ENCODE assay signal across 12 cellular contexts in the genomic region with DNA sequence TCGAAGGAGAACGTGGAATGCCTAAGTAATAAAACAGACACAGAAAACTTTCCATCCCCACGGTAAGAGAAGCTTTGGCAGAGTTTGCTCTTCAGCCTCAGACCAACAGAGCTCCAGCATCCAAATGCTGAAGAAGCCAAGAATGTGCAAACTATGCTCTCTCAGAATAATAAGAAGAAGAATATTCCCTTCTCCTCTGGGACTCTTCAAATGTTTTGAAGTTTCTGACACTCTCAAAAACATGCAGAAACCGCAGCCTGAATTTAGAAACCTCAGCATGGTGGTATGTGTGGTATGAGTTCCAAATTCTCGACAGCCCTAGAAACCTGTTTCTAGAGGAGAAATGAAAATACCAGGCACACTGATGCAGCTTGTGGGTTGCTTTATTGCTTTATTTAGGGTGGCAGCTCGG.
A peak's percentile ranks its signal among the peaks of the same experiment; 100 is the strongest.
DNase-seq lines count a peak whose midpoint lies in the region; ATAC-seq and TF ChIP-seq lines count a peak whose summit lies in the region.
"Had no signal": no experiment of that assay in that cellular context is flagged by ENCODE, and none has a peak within 500 bp of the region (broad histone marks: within the 10 kb centered on the region; RNA-seq: fewer than 3 reads in every experiment).

No MANE protein-coding gene starts in this region.

- TF ChIP-seq CTCF in choroid plexus epithelial cell (conservative IDR thresholded peaks at IDR 0.05; ENCODE audit: low read depth, low read length) = no peak

- H3K4me3 ChIP-seq in choroid plexus epithelial cell (ENCODE audit: low read depth, low read length) = no peak overlapping the region
- H3K4me3 ChIP-seq: suprapubic skin had no signal

- DNase-seq in AG08395 (ENCODE audit: low spot score) = peak; percentile 88
- DNase-seq in LHCN-M2 (ENCODE audit: low read depth) = peak; percentile 82
- peak; percentile 90 for DNase-seq in choroid plexus epithelial cell (ENCODE audit: low read depth)
- peak; percentile 86 for DNase-seq in myocyte (ENCODE audit: low read depth)
- DNase-seq in DMS53 treated with DMSO at 0.1 percent for 48 hours (lab: John Stamatoyannopoulos, UW; ENCODE audit: unreplicated experiment) = no peak
- no peak for DNase-seq in T-helper 2 cell
- DNase-seq in left lobe of liver (ENCODE audit: low spot score) = no peak
- DNase-seq in ecto neural progenitor cell (ENCODE audit: low spot score) = no peak
- DNase-seq: activated CD4-positive, alpha-beta T cell treated with anti-CD3 and anti-CD28 coated beads, Interleukin-2, amount 50 U/mL, for 1 hour; NCI-H2029; T-cell had no signal

- no peak for ATAC-seq in left lobe of liver
- ATAC-seq: T-cell had no signal

Comparison
In these comparisons a context has a peak if more than half of its experiments do, and no peak if none do; other contexts are left out.
1. DNase-seq: peak in AG08395 (single experiment), LHCN-M2 (single experiment), choroid plexus epithelial cell (single experiment) and myocyte (single experiment); none in DMS53 treated with DMSO at 0.1 percent for 48 hours (single experiment), T-helper 2 cell (0 of 5), left lobe of liver (single experiment) and ecto neural progenitor cell (single experiment).